1 cellular context compared by ENCODE assay signal in genomic region chr1:34907487-34908090, GRCh38.
TF ChIP-seq lines count a peak whose summit lies in the region.

No MANE protein-coding gene starts in this region.

TF ChIP-seq in K562, 482 proteins besides CTCF, POLR2A, EP300 and RAD21 (continued from another document):
- TF ChIP-seq CREB3 (tag; conservative IDR thresholded peaks at IDR 0.05; ENCODE audit: low read depth) (0 out of 2 replicates have a peak, but pooled peaks have one; percentile 33), HDAC2 (IDR thresholded peaks at IDR 0.05) (0 out of 2 replicates have a peak, but pooled peaks have one; percentile 37), GTF2B (IDR thresholded peaks at IDR 0.05; ENCODE audit: extremely low read depth, insufficient read length) (no peak), ZNF224 (CRISPR knock-in tag; IDR thresholded peaks at IDR 0.05) (no peak), YBX1 (IDR thresholded peaks at IDR 0.05) (no peak), HSF4 (CRISPR knock-in tag; IDR thresholded peaks at IDR 0.05; ENCODE audit: borderline replicate concordance) (no peak), HDAC8 (tag; IDR thresholded peaks at IDR 0.05) (no peak), TAF15 (IDR thresholded peaks at IDR 0.05; ENCODE audit: low read depth, low read length) (no peak), USF2 (CRISPR knock-in tag; IDR thresholded peaks at IDR 0.05) (no peak), TSHZ1 (CRISPR knock-in tag; IDR thresholded peaks at IDR 0.05) (no peak), NCOA1 (IDR thresholded peaks at IDR 0.05; ENCODE audit: low read depth) (peak; percentile 40; the same call in 1 of the 2 replicates), KAT2B (IDR thresholded peaks at IDR 0.05; ENCODE audit: low read depth, low read length) (no peak), TFAP4 (CRISPR knock-in tag; IDR thresholded peaks at IDR 0.05; ENCODE audit: borderline replicate concordance) (0 out of 2 replicates have a peak, but pooled peaks have one; percentile 16), KAT7 (CRISPR knock-in tag; IDR thresholded peaks at IDR 0.05; ENCODE audit: borderline replicate concordance) (no peak), MIER1 (IDR thresholded peaks at IDR 0.05; ENCODE audit: low read depth) (peak; percentile 95), ZNF592 (IDR thresholded peaks at IDR 0.05) (no peak), CCNT2 (IDR thresholded peaks at IDR 0.05; ENCODE audit: borderline replicate concordance, extremely low read depth, insufficient read length, low read depth, low read length) (no peak), RUNX1 (IDR thresholded peaks at IDR 0.05; ENCODE audit: low read depth) (no peak), ZNF232 (CRISPR knock-in tag; IDR thresholded peaks at IDR 0.05) (no peak), BHLHE40 (IDR thresholded peaks at IDR 0.05; ENCODE audit: low read length) (0 out of 2 replicates have a peak, but pooled peaks have one; percentile 26), ASH1L (IDR thresholded peaks at IDR 0.05; ENCODE audit: borderline replicate concordance, low read depth, partially characterized antibody) (no peak), ZNF586 (CRISPR knock-in tag; conservative IDR thresholded peaks at IDR 0.05) (no peak), ZNF561 (CRISPR knock-in tag; conservative IDR thresholded peaks at IDR 0.05) (no peak), CREB1 (IDR thresholded peaks at IDR 0.05) (no peak), CREB1 (CRISPR knock-in tag; IDR thresholded peaks at IDR 0.05) (0 out of 2 replicates have a peak, but pooled peaks have one; percentile 34), CHAMP1 (IDR thresholded peaks at IDR 0.05) (peak; percentile 48; the same call in 1 of the 2 replicates), SMAD2 (IDR thresholded peaks at IDR 0.05; ENCODE audit: low read depth, low read length) (no peak), ZNF75A (CRISPR knock-in tag; IDR thresholded peaks at IDR 0.05) (no peak), KLF1 (tag; IDR thresholded peaks at IDR 0.05) (no peak)
